9 cellular contexts compared by ENCODE assay signal in genomic region chr6:151808331-151809241, GRCh38. TPM values are rescaled to one million over a fixed set of nuclear protein-coding genes. Genes with fewer than 3 reads are reported as not detected.
DNase-seq lines count a peak whose midpoint lies in the region; ATAC-seq, FAIRE-seq and TF ChIP-seq lines count a peak whose summit lies in the region.
"Had no signal": no experiment of that assay in that cellular context is flagged by ENCODE, and none has a peak within 500 bp of the region (broad histone marks: within the 10 kb centered on the region; RNA-seq: fewer than 3 reads in every experiment).

No MANE protein-coding gene starts in this region.

- no peak for TF ChIP-seq POLR2A in suprapubic skin (IDR thresholded peaks at IDR 0.05)

- H3K27me3 ChIP-seq in suprapubic skin: peaks cover 26% of the 10 kb centered on the region

- no peak overlapping the region for H3K27ac ChIP-seq in kidney (ENCODE audit: low read depth in 2 of 2, low read length in 2 of 2)
- H3K27ac ChIP-seq in suprapubic skin: peak overlapping the region; percentile 60
- H3K27ac ChIP-seq: 22Rv1 had no signal

- 15% methylated on average over 60 of the region's 67 CpGs for WGBS in suprapubic skin

- FAIRE-seq in kidney (lab: Jason Lieb, UNC): no peak
- no peak for FAIRE-seq in frontal cortex (lab: Jason Lieb, UNC)

- H3K9me3 ChIP-seq in kidney (ENCODE audit: control insufficient read depth in 1 of 2, low read length in 2 of 2) (no peaks in the 10 kb centered on the region), suprapubic skin (no peaks in the 10 kb centered on the region)

- TF ChIP-seq EP300 in suprapubic skin (IDR thresholded peaks at IDR 0.05): no peak

- H3K36me3 ChIP-seq in kidney (ENCODE audit: control insufficient read depth in 1 of 2, insufficient read depth in 2 of 2, low read length in 2 of 2): no peaks in the 10 kb centered on the region
- no peaks in the 10 kb centered on the region for H3K36me3 ChIP-seq in suprapubic skin

- no peak overlapping the region for H3K9ac ChIP-seq in kidney (ENCODE audit: low read length in 2 of 2)

- DNase-seq in DMS 273 (lab: John Stamatoyannopoulos, UW; ENCODE audit: unreplicated experiment) (peak; percentile 7), DMS 273 treated with DMSO at 0.1 percent for 48 hours (lab: John Stamatoyannopoulos, UW) (no peak), astrocyte of the hippocampus (ENCODE audit: low read depth, low spot score) (peak; percentile 27), kidney (no peak), suprapubic skin (ENCODE audit: low spot score in 2 of 2) (no peak), HCEC 1CT (no peak), frontal cortex (ENCODE audit: low spot score in 2 of 2) (no peak)

- TF ChIP-seq CTCF in kidney (IDR thresholded peaks at IDR 0.05; ENCODE audit: borderline replicate concordance, extremely low read depth, insufficient read depth) (no peak), suprapubic skin (IDR thresholded peaks at IDR 0.05) (no peak)

- intact Hi-C loops in kidney (cut with DNase I): no loop called here

- no peak for ATAC-seq in GM19452 (IDR thresholded peaks at IDR 0.05; ENCODE audit: unreplicated experiment)

- peaks cover 0 to 8% of the 10 kb centered on the region in 2 donors for H3K4me1 ChIP-seq in kidney (ENCODE audit: control insufficient read depth in 1 of 2, insufficient read depth in 1 of 2, low read depth in 1 of 2, low read length in 2 of 2)
- H3K4me1 ChIP-seq in suprapubic skin: peaks cover 41% of the 10 kb centered on the region

- peak overlapping the region; percentile 51 for H3K4me3 ChIP-seq in kidney (ENCODE audit: low read length in 2 of 2)
- peak overlapping the region; percentile 54 for H3K4me3 ChIP-seq in suprapubic skin

RNA-seq across cellular contexts. Expression of gene ESR1, which starts 1.1 kb away (rescaled TPM):
- total RNA-seq in kidney (5.2 TPM), suprapubic skin (1 to 10 TPM; 1.3 to 2.6 (median 2.2) TPM), frontal cortex (under 0.01 TPM)
- 1.1 TPM for polyA plus RNA-seq in kidney (ENCODE audit: insufficient read depth, low read depth, low replicate concordance)

Comparison
In these comparisons a context has a peak if more than half of its experiments do, and no peak if none do; other contexts are left out.
1. DNase-seq: peak in DMS 273 (single experiment) and astrocyte of the hippocampus (single experiment); none in DMS 273 treated with DMSO at 0.1 percent for 48 hours (single experiment), kidney (single experiment), suprapubic skin (0 of 2), HCEC 1CT (single experiment) and frontal cortex (0 of 2).